Comparison of ENCODE assay signal across 9 cellular contexts in the genomic region with DNA sequence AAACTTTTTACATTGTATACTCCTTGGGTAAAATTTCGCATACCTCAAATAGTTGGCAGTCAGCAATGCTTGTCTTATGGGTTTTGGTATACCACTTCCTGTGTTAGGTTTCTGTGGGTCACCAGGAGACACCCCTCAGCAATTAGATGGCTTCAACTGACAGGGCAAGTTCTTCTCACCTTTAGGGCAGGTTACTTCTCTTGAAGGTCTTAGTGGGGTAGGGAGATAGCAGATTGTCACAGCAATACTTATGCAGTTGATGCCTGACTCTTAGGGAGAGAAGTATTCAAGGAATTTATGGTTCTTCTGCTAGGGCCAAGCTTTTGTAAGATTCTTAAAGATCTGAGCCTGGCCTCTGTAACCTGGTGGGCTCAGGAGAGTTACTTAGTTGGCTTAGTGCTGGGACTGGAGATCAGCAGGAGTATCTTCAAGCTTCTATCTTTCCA. TPM values are rescaled to one million over a fixed set of nuclear protein-coding genes. Genes with fewer than 3 reads are reported as not detected.
DNase-seq lines count a peak whose midpoint lies in the region; ATAC-seq and TF ChIP-seq lines count a peak whose summit lies in the region.
"Had no signal": no experiment of that assay in that cellular context is flagged by ENCODE, and none has a peak within 500 bp of the region (broad histone marks: within the 10 kb centered on the region; RNA-seq: fewer than 3 reads in every experiment).

No MANE protein-coding gene starts in this region.

- H3K36me3 ChIP-seq in SJSA1: no peaks in the 10 kb centered on the region

- peaks cover 21% of the 10 kb centered on the region for H3K4me1 ChIP-seq in SJSA1 (replicated peaks)
- peaks cover 24% of the 10 kb centered on the region for H3K4me1 ChIP-seq in foreskin keratinocyte

- H3K27me3 ChIP-seq in SJSA1 (replicated peaks) (no peaks in the 10 kb centered on the region), foreskin keratinocyte (no peaks in the 10 kb centered on the region)

- peak overlapping the region; percentile 75 for H3K27ac ChIP-seq in SJSA1
- no peak overlapping the region for H3K27ac ChIP-seq in foreskin keratinocyte
- H3K27ac ChIP-seq: VCaP had no signal

- TF ChIP-seq CTCF in foreskin keratinocyte (conservative IDR thresholded peaks at IDR 0.05): no peak

- H3K4me3 ChIP-seq in SJSA1: no peak overlapping the region

- DNase-seq in SJSA1 (ENCODE audit: low read depth in 1 of 2, low spot score in 2 of 2) (peak; percentile 58 to 87), foreskin keratinocyte (peak; percentile 16 to 46), NCI-H524 (lab: John Stamatoyannopoulos, UW) (no peak), Ammon's horn (ENCODE audit: low spot score) (no peak), NCI-H187 treated with DMSO at 0.1 percent for 48 hours (lab: John Stamatoyannopoulos, UW) (no peak), NCI-H2081 treated with DMSO at 0.1 percent for 48 hours (lab: John Stamatoyannopoulos, UW) (no peak)

- no peaks in the 10 kb centered on the region for H3K9me3 ChIP-seq in SJSA1 (replicated peaks)

- ATAC-seq in GM18511 (IDR thresholded peaks at IDR 0.05; ENCODE audit: unreplicated experiment): peak; percentile 88
- ATAC-seq in HG02678 (IDR thresholded peaks at IDR 0.05; ENCODE audit: unreplicated experiment): peak; percentile 83
- no peak for ATAC-seq in foreskin keratinocyte

RNA-seq across cellular contexts. Expression of gene MKLN1, which starts 42.9 kb away (rescaled TPM):
- 38.5 and 49.2 TPM in 2 replicates for total RNA-seq in SJSA1 (2014; rRNA removed; shearing (Covaris generic))
- total RNA-seq in foreskin keratinocyte: 27.0 and 27.2 TPM in 2 replicates
- polyA plus RNA-seq in foreskin keratinocyte: 16.3 and 16.9 TPM in 2 replicates

Comparison
In these comparisons a context has a peak if more than half of its experiments do, and no peak if none do; other contexts are left out.
1. DNase-seq: peak in SJSA1 (2 of 2) and foreskin keratinocyte (2 of 2); none in NCI-H524 (0 of 2), Ammon's horn (single experiment), NCI-H187 treated with DMSO at 0.1 percent for 48 hours (single experiment) and NCI-H2081 treated with DMSO at 0.1 percent for 48 hours (single experiment).